Comparison of ENCODE assay signal across 1 cellular context in the genomic region with DNA sequence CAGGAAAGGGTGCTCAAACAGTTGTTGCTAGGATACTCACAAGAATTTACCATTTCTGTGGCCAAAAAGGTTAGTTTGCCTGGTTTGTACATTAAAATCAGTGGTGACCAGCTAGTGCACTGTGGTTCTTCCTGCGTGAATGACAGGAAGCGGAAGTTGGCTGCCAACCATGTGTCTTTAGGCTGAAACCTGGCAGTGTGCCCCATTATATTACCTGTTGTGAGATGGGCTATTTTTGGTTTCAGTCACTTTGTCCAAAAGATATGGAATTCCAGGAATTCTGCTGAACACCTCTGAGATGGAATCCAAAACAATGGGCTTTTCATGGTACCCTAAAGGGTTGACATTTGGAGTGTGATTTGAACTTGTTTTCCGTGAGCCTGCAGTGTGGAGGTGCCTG.
TF ChIP-seq lines count a peak whose summit lies in the region.

No MANE protein-coding gene starts in this region.

TF ChIP-seq in GM23338, 12 proteins besides CTCF, POLR2A, EP300 and RAD21 (continued from another document):
- TF ChIP-seq, protein P1, sequence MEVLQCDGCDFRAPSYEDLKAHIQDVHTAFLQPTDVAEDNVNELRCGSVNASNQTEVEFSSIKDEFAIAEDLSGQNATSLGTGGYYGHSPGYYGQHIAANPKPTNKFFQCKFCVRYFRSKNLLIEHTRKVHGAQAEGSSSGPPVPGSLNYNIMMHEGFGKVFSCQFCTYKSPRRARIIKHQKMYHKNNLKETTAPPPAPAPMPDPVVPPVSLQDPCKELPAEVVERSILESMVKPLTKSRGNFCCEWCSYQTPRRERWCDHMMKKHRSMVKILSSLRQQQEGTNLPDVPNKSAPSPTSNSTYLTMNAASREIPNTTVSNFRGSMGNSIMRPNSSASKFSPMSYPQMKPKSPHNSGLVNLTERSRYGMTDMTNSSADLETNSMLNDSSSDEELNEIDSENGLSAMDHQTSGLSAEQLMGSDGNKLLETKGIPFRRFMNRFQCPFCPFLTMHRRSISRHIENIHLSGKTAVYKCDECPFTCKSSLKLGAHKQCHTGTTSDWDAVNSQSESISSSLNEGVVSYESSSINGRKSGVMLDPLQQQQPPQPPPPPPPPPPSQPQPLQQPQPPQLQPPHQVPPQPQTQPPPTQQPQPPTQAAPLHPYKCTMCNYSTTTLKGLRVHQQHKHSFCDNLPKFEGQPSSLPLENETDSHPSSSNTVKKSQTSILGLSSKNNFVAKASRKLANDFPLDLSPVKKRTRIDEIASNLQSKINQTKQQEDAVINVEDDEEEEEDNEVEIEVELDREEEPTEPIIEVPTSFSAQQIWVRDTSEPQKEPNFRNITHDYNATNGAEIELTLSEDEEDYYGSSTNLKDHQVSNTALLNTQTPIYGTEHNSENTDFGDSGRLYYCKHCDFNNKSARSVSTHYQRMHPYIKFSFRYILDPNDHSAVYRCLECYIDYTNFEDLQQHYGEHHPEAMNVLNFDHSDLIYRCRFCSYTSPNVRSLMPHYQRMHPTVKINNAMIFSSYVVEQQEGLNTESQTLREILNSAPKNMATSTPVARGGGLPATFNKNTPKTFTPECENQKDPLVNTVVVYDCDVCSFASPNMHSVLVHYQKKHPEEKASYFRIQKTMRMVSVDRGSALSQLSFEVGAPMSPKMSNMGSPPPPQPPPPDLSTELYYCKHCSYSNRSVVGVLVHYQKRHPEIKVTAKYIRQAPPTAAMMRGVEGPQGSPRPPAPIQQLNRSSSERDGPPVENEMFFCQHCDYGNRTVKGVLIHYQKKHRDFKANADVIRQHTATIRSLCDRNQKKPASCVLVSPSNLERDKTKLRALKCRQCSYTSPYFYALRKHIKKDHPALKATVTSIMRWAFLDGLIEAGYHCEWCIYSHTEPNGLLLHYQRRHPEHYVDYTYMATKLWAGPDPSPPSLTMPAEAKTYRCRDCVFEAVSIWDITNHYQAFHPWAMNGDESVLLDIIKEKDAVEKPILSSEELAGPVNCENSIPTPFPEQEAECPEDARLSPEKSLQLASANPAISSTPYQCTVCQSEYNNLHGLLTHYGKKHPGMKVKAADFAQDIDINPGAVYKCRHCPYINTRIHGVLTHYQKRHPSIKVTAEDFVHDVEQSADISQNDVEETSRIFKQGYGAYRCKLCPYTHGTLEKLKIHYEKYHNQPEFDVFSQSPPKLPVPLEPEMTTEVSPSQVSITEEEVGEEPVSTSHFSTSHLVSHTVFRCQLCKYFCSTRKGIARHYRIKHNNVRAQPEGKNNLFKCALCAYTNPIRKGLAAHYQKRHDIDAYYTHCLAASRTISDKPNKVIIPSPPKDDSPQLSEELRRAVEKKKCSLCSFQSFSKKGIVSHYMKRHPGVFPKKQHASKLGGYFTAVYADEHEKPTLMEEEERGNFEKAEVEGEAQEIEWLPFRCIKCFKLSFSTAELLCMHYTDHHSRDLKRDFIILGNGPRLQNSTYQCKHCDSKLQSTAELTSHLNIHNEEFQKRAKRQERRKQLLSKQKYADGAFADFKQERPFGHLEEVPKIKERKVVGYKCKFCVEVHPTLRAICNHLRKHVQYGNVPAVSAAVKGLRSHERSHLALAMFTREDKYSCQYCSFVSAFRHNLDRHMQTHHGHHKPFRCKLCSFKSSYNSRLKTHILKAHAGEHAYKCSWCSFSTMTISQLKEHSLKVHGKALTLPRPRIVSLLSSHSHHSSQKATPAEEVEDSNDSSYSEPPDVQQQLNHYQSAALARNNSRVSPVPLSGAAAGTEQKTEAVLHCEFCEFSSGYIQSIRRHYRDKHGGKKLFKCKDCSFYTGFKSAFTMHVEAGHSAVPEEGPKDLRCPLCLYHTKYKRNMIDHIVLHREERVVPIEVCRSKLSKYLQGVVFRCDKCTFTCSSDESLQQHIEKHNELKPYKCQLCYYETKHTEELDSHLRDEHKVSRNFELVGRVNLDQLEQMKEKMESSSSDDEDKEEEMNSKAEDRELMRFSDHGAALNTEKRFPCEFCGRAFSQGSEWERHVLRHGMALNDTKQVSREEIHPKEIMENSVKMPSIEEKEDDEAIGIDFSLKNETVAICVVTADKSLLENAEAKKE (CRISPR knock-in tag; IDR thresholded peaks at IDR 0.05): no peak
